ENCODE assay signal across 1 cellular context in genomic region chr3:120646771-120647449, GRCh38.
TF ChIP-seq lines count a peak whose summit lies in the region.

No MANE protein-coding gene starts in this region.

TF ChIP-seq in K562, 482 proteins besides CTCF, POLR2A, EP300 and RAD21 (continued from another document):
- 0 out of 2 replicates have a peak, but pooled peaks have one; percentile 21 for TF ChIP-seq ZBTB40 (IDR thresholded peaks at IDR 0.05)
- TF ChIP-seq ZBTB40 (CRISPR knock-in tag; IDR thresholded peaks at IDR 0.05): no peak
- peak; percentile 67 for TF ChIP-seq ZNF316 (IDR thresholded peaks at IDR 0.05)
- peak; percentile 18; the same call in 1 of the 2 replicates for TF ChIP-seq SMARCA4 (IDR thresholded peaks at IDR 0.05)
- no peak for TF ChIP-seq ZNF146 (CRISPR knock-in tag; IDR thresholded peaks at IDR 0.05; ENCODE audit: unreplicated experiment)
TF ChIP-seq in K562: peak in this region for 7.
